20 cellular contexts compared by ENCODE assay signal in the genomic region with DNA sequence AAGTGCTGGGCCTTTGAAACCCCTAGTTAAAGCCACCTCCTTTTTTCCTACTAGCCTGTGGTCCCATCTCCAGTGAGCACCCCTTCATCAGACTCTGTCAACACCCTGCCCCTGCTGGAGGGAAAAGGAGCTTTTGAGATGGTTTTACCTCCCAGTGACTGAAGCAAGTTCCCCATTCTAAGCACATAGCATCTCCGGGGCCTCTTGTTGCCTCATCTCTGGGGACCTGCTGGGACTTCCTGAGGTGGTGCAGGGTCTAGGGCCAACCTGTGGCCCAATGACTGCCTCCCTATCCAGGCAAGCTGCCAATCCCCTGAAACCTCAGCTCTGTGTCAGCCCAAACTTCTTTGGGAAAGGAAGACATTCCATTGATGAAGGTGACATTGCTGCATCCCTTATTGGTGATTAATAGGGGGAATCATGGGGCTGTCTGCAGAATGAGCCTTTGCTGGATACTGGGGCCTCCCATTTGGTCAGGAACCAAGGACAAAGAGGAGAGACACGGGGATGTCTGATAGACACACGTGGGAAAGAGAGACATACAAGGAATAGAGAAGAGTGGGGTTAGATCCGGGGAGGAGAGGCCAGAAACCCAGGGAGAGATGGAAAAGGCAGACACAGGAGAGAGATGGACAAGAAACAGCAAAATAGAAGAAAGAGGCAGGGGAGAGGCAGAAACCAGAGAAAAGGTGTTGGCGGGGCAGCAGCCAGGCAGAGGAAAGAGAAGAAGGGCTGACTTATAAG. TPM values are rescaled to one million over a fixed set of nuclear protein-coding genes. Genes with fewer than 3 reads are reported as not detected.
DNase-seq lines count a peak whose midpoint lies in the region; ATAC-seq and TF ChIP-seq lines count a peak whose summit lies in the region.
"Had no signal": no experiment of that assay in that cellular context is flagged by ENCODE, and none has a peak within 500 bp of the region (broad histone marks: within the 10 kb centered on the region; RNA-seq: fewer than 3 reads in every experiment).

No MANE protein-coding gene starts in this region.

- CTCF ChIA-PET in CD8-positive, alpha-beta memory T cell (lab: Charles Lee): interaction anchor here (1.0 to 1.8 kb wide), 2 partner anchors 15 to 72 kb away, joined by 3 to 5 read pairs; no protein-coding TSS in a partner anchor
- CTCF ChIA-PET in A673 (lab: Charles Lee): no interaction called here

- no peak for DNase-seq in CD8-positive, alpha-beta memory T cell
- DNase-seq in Kasumi-1 (lab: John Stamatoyannopoulos, UW): peak; percentile 81 to 83
- DNase-seq in natural killer cell: no peak
- no peak for DNase-seq in 8988T
- DNase-seq in A673 (ENCODE audit: low spot score): no peak
- DNase-seq in suprapubic skin (ENCODE audit: low spot score in 2 of 2): no peak
- DNase-seq: activated CD4-positive, alpha-beta T cell treated with anti-CD3 and anti-CD28 coated beads for 36 hours; activated naive CD8-positive, alpha-beta T cell treated with anti-CD3 and anti-CD28 coated beads for 36 hours; caudate nucleus; DND-41; NCI-H1694 treated with DMSO at 0.1 percent for 48 hours; NCI-H524; Peyer's patch; stimulated activated naive CD8-positive, alpha-beta T cell treated with anti-CD3 and anti-CD28 coated beads, Interleukin-15, Interleukin-2, amounts not matched to agents 100 U/mL and 50 U/mL, for 24 hours had no signal

- no peak for ATAC-seq in activated T-helper 17 cell treated with anti-CD3 and anti-CD28 coated beads, Interleukin-2, amount 50 U/mL, for 72 hours (replicated peaks)
- ATAC-seq in natural killer cell: no peak
- ATAC-seq in GM19023 (IDR thresholded peaks at IDR 0.05; ENCODE audit: unreplicated experiment): no peak
- ATAC-seq: activated CD4-positive, alpha-beta T cell treated with anti-CD3 and anti-CD28 coated beads for 36 hours; gastroesophageal sphincter; stimulated activated naive CD8-positive, alpha-beta T cell treated with anti-CD3 and anti-CD28 coated beads, Interleukin-15, Interleukin-2, amounts not matched to agents 100 U/mL and 50 U/mL, for 24 hours had no signal

- no peak overlapping the region for H3K27ac ChIP-seq in CD8-positive, alpha-beta memory T cell (ENCODE audit: low read depth, low read length)
- H3K27ac ChIP-seq in A673 (ENCODE audit: low read depth, low read length, poor library complexity, severe bottlenecking) (no peak overlapping the region), suprapubic skin (no peak overlapping the region)
- H3K27ac ChIP-seq: gastroesophageal sphincter, KMS-11, Peyer's patch had no signal

- no peaks in the 10 kb centered on the region for H3K36me3 ChIP-seq in CD8-positive, alpha-beta memory T cell (ENCODE audit: insufficient read depth, low read length)
- H3K36me3 ChIP-seq in A673 (ENCODE audit: insufficient read depth, low read length, poor library complexity, severe bottlenecking) (no peaks in the 10 kb centered on the region), suprapubic skin (no peaks in the 10 kb centered on the region)
- H3K36me3 ChIP-seq: gastroesophageal sphincter, Peyer's patch had no signal

- H3K27ac Mint-ChIP-seq in CD8-positive, alpha-beta memory T cell: no peak overlapping the region
- no peak overlapping the region for H3K27ac Mint-ChIP-seq in activated T-helper 17 cell treated with anti-CD3 and anti-CD28 coated beads, Interleukin-2, amount 50 U/mL, for 72 hours
- H3K27ac Mint-ChIP-seq in natural killer cell: no peak overlapping the region
- H3K27ac Mint-ChIP-seq: activated CD4-positive, alpha-beta T cell treated with anti-CD3 and anti-CD28 coated beads for 36 hours; activated naive CD8-positive, alpha-beta T cell treated with anti-CD3 and anti-CD28 coated beads for 36 hours had no signal

- peaks cover 46 to 69% of the 10 kb centered on the region in 2 donors for H3K27me3 Mint-ChIP-seq in CD8-positive, alpha-beta memory T cell
- H3K27me3 Mint-ChIP-seq in activated T-helper 17 cell treated with anti-CD3 and anti-CD28 coated beads, Interleukin-2, amount 50 U/mL, for 72 hours: peaks cover 47% of the 10 kb centered on the region
- peaks cover 40 to 51% of the 10 kb centered on the region in 2 donors for H3K27me3 Mint-ChIP-seq in natural killer cell (ENCODE audit: low read depth in 2 of 2)

- TF ChIP-seq CTCF in natural killer cell (IDR thresholded peaks at IDR 0.05) (no peak), A673 (conservative IDR thresholded peaks at IDR 0.05; ENCODE audit: low read depth, low read length) (no peak), suprapubic skin (IDR thresholded peaks at IDR 0.05) (no peak)

- no peaks in the 10 kb centered on the region for H3K9me3 ChIP-seq in CD8-positive, alpha-beta memory T cell (ENCODE audit: low read length)
- H3K9me3 ChIP-seq in A673 (ENCODE audit: low read depth, low read length, poor library complexity, severe bottlenecking) (no peaks in the 10 kb centered on the region), suprapubic skin (no peaks in the 10 kb centered on the region)
- H3K9me3 ChIP-seq: gastroesophageal sphincter, Peyer's patch had no signal

- intact Hi-C loops in natural killer cell (cut with micrococcal nuclease) (no loop called here), A673 (cut with micrococcal nuclease; ENCODE audit: unreplicated experiment) (no loop called here)

- no peaks in the 10 kb centered on the region for H3K36me3 Mint-ChIP-seq in CD8-positive, alpha-beta memory T cell
- H3K36me3 Mint-ChIP-seq in activated T-helper 17 cell treated with anti-CD3 and anti-CD28 coated beads, Interleukin-2, amount 50 U/mL, for 72 hours (ENCODE audit: low read depth): peaks cover 7% of the 10 kb centered on the region
- no peaks in the 10 kb centered on the region for H3K36me3 Mint-ChIP-seq in natural killer cell
- H3K36me3 Mint-ChIP-seq: activated naive CD8-positive, alpha-beta T cell treated with anti-CD3 and anti-CD28 coated beads for 36 hours had no signal

- H3K4me3 ChIP-seq in CD8-positive, alpha-beta memory T cell (ENCODE audit: low read length): no peak overlapping the region
- no peak overlapping the region for H3K4me3 ChIP-seq in A673 (ENCODE audit: low read depth, low read length, poor library complexity, severe bottlenecking)
- no peak overlapping the region for H3K4me3 ChIP-seq in suprapubic skin
- H3K4me3 ChIP-seq: gastroesophageal sphincter, Peyer's patch had no signal

- BruUV-seq in A673 (replicated peaks; lab: Mats Ljungman, UMichigan): no TSS peak

- H3K9me3 Mint-ChIP-seq in CD8-positive, alpha-beta memory T cell: no peaks in the 10 kb centered on the region
- H3K9me3 Mint-ChIP-seq in activated T-helper 17 cell treated with anti-CD3 and anti-CD28 coated beads, Interleukin-2, amount 50 U/mL, for 72 hours: no peaks in the 10 kb centered on the region
- H3K9me3 Mint-ChIP-seq in natural killer cell: no peaks in the 10 kb centered on the region
- H3K9me3 Mint-ChIP-seq: activated naive CD8-positive, alpha-beta T cell treated with anti-CD3 and anti-CD28 coated beads for 36 hours had no signal

- H3K4me1 ChIP-seq in CD8-positive, alpha-beta memory T cell (ENCODE audit: insufficient read depth, low read length): peaks cover 27% of the 10 kb centered on the region
- H3K4me1 ChIP-seq in A673 (ENCODE audit: insufficient read depth, low read length, poor library complexity, severe bottlenecking) (no peaks in the 10 kb centered on the region), suprapubic skin (peaks cover 36% of the 10 kb centered on the region)

- H3K4me1 Mint-ChIP-seq in CD8-positive, alpha-beta memory T cell: peaks cover 20 to 35% (median 21%) of the 10 kb centered on the region in 3 donors
- H3K4me1 Mint-ChIP-seq in activated T-helper 17 cell treated with anti-CD3 and anti-CD28 coated beads, Interleukin-2, amount 50 U/mL, for 72 hours: peaks cover 12% of the 10 kb centered on the region
- H3K4me1 Mint-ChIP-seq in natural killer cell: peaks cover 18 to 35% of the 10 kb centered on the region in 2 donors

- POLR2A ChIA-PET in CD8-positive, alpha-beta memory T cell (lab: Charles Lee): no interaction called here
- POLR2A ChIA-PET in A673 (lab: Charles Lee; ENCODE audit: low non-redundant PET): no interaction called here

- no peak for TF ChIP-seq EP300 in suprapubic skin (IDR thresholded peaks at IDR 0.05)

- 76% methylated on average over 5 of the region's 5 CpGs for WGBS in suprapubic skin

- peak overlapping the region; percentile 3 to 88 (median 44) for H3K4me3 Mint-ChIP-seq in CD8-positive, alpha-beta memory T cell
- H3K4me3 Mint-ChIP-seq in activated T-helper 17 cell treated with anti-CD3 and anti-CD28 coated beads, Interleukin-2, amount 50 U/mL, for 72 hours: peak overlapping the region; percentile 10
- peak overlapping the region; percentile 45 for H3K4me3 Mint-ChIP-seq in natural killer cell
- H3K4me3 Mint-ChIP-seq: activated CD4-positive, alpha-beta T cell treated with anti-CD3 and anti-CD28 coated beads for 36 hours; activated naive CD8-positive, alpha-beta T cell treated with anti-CD3 and anti-CD28 coated beads for 36 hours had no signal

- H3K27me3 ChIP-seq in CD8-positive, alpha-beta memory T cell (ENCODE audit: insufficient read depth, low read length, poor library complexity, severe bottlenecking): peaks cover 52% of the 10 kb centered on the region
- H3K27me3 ChIP-seq in A673 (replicated peaks; ENCODE audit: insufficient read depth, low read depth, low read length, poor library complexity) (no peaks in the 10 kb centered on the region), suprapubic skin (peaks cover 78% of the 10 kb centered on the region)

- TF ChIP-seq POLR2A in suprapubic skin (IDR thresholded peaks at IDR 0.05): no peak

RNA-seq across cellular contexts. Expression of gene C1QL1, which starts 2.4 kb away (rescaled TPM):
- not detected for total RNA-seq in CD8-positive, alpha-beta memory T cell
- polyA plus RNA-seq in CD8-positive, alpha-beta memory T cell: not detected
- total RNA-seq in activated T-helper 17 cell treated with anti-CD3 and anti-CD28 coated beads, Interleukin-2, amount 50 U/mL, for 72 hours: under 1 TPM; 0.32 to 0.34 TPM
- total RNA-seq in natural killer cell (not detected), A673 (2021) (8.6 and 10.8 TPM in 2 replicates), suprapubic skin (not detected)
- total RNA-seq: activated naive CD8-positive, alpha-beta T cell treated with anti-CD3 and anti-CD28 coated beads for 36 hours had no signal

RNA-seq across cellular contexts. Expression of gene KIF18B, which starts 18.1 kb away (rescaled TPM):
- 10 to 100 TPM; 27.1 to 28.3 TPM for total RNA-seq in CD8-positive, alpha-beta memory T cell
- 0.10 TPM for polyA plus RNA-seq in CD8-positive, alpha-beta memory T cell
- 10 to 100 TPM; 37.7 to 51.5 TPM for total RNA-seq in activated T-helper 17 cell treated with anti-CD3 and anti-CD28 coated beads, Interleukin-2, amount 50 U/mL, for 72 hours
- total RNA-seq in natural killer cell: 1 to 10 TPM in 2 of 3 donors, under 1 TPM in 1; 0.53 to 1.3 (median 1.1) TPM
- 49.4 and 54.3 TPM in 2 replicates for total RNA-seq in A673 (2021)
- 1 to 10 TPM; 2.0 to 4.0 (median 2.8) TPM for total RNA-seq in suprapubic skin

RNA-seq across cellular contexts. Expression of gene GFAP, which starts 50.4 kb away (rescaled TPM):
- total RNA-seq in CD8-positive, alpha-beta memory T cell: not detected
- polyA plus RNA-seq in CD8-positive, alpha-beta memory T cell: not detected
- total RNA-seq in activated T-helper 17 cell treated with anti-CD3 and anti-CD28 coated beads, Interleukin-2, amount 50 U/mL, for 72 hours: not detected
- total RNA-seq in natural killer cell: not detected
- total RNA-seq in A673 (2021): not detected in 2 replicates
- 1 to 10 TPM in 1 of 4 donors, under 1 TPM in 1, not detected in 2; 0.72 to 5.9 TPM for total RNA-seq in suprapubic skin
- total RNA-seq: activated CD4-positive, alpha-beta T cell treated with anti-CD3 and anti-CD28 coated beads for 36 hours; activated naive CD8-positive, alpha-beta T cell treated with anti-CD3 and anti-CD28 coated beads for 36 hours; lung microvascular endothelial cell; Peyer's patch; T-helper 2 cell treated with Interferon-gamma antibody and Interleukin-4, amounts not matched to agents 100 ng/mL and 5 ng/mL, for 36 hours had no signal

Comparison
In these comparisons a context has a peak if more than half of its experiments do, and no peak if none do; other contexts are left out.
1. DNase-seq: peak in Kasumi-1 (2 of 2); none in CD8-positive, alpha-beta memory T cell (0 of 5), natural killer cell (single experiment), 8988T (single experiment), A673 (single experiment) and suprapubic skin (0 of 2).
2. RNA of gene KIF18B, which starts 18.1 kb away (total RNA-seq): 49.4 to 54.3 TPM in A673, 37.7 to 51.5 TPM in activated T-helper 17 cell treated with anti-CD3 and anti-CD28 coated beads, Interleukin-2, amount 50 U/mL, for 72 hours and 27.1 to 28.3 TPM in CD8-positive, alpha-beta memory T cell; 2.0 to 4.0 TPM in suprapubic skin and 0.53 to 1.3 TPM in natural killer cell; every median in the first group is over 4 times any median in the second.
3. Peak in every context shown above with its lines, with median percentiles within 50 percentile points of each other: H3K4me3 Mint-ChIP-seq.